ENCODE assay signal across 8 cellular contexts in the genomic region with DNA sequence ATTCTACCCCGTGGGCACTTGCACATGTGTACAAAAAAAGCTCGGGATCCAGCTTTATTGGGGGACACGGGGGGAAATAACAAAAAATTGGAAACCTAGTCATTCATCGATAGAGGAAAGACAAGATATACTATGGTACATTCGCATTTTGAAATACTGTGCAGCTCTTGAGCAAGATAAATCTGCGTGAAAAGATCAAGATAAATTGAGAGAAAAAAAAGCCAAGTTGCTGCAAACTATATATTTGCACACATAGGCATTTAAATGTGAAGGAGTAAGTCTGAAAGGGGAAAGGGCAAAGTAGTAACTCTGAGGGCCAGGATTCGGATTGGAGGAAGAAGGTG. TPM values are rescaled to one million over a fixed set of nuclear protein-coding genes. Genes with fewer than 3 reads are reported as not detected.
DNase-seq lines count a peak whose midpoint lies in the region; ATAC-seq, FAIRE-seq and TF ChIP-seq lines count a peak whose summit lies in the region.

No MANE protein-coding gene starts in this region.

- no peaks in the 10 kb centered on the region for H3K9me3 Mint-ChIP-seq in CD8-positive, alpha-beta memory T cell

- peak overlapping the region; percentile 95 to 99 (median 99) for H3K27ac Mint-ChIP-seq in CD8-positive, alpha-beta memory T cell

- H3K4me3 Mint-ChIP-seq in CD8-positive, alpha-beta memory T cell, result peak overlapping the region; percentile 83 to 99 (median 95)

- peaks cover 31% of the 10 kb centered on the region for H3K4me1 ChIP-seq in CD8-positive, alpha-beta memory T cell (ENCODE audit: insufficient read depth, low read length)
- peaks cover 13% of the 10 kb centered on the region for H3K4me1 ChIP-seq in Panc1 (ENCODE audit: control insufficient read depth, insufficient read depth, low read length)
- H3K4me1 ChIP-seq in pancreas, result peaks cover 3 to 22% (median 13%) of the 10 kb centered on the region in 3 donors

- H3K9me3 ChIP-seq in CD8-positive, alpha-beta memory T cell (ENCODE audit: low read length), result no peaks in the 10 kb centered on the region
- H3K9me3 ChIP-seq in Panc1 (ENCODE audit: control insufficient read depth, insufficient read depth, low read depth, low read length) (no peaks in the 10 kb centered on the region), pancreas (no peaks in the 10 kb centered on the region)

- H3K27ac ChIP-seq in CD8-positive, alpha-beta memory T cell (ENCODE audit: low read depth, low read length), result peak overlapping the region; percentile 93
- H3K27ac ChIP-seq in Panc1 (ENCODE audit: low read length), result peak overlapping the region; percentile 95
- H3K27ac ChIP-seq in pancreas, result peak overlapping the region; percentile 72 to 81 (median 78)

- peaks cover 4% of the 10 kb centered on the region in 2 donors for H3K27me3 Mint-ChIP-seq in CD8-positive, alpha-beta memory T cell

- peak overlapping the region; percentile 84 for H3K4me3 ChIP-seq in CD8-positive, alpha-beta memory T cell (ENCODE audit: low read length)
- H3K4me3 ChIP-seq in Panc1 (ENCODE audit: low read depth in 2 of 2, low read length in 2 of 2) (peak overlapping the region; percentile 85 to 88), epithelial cell of proximal tubule (ENCODE audit: low read depth, low read length) (peak overlapping the region; percentile 92), pancreas (peak overlapping the region; percentile 45 to 74 (median 69))

- FAIRE-seq in pancreas (lab: Jason Lieb, UNC), result no peak

- CTCF ChIA-PET in CD8-positive, alpha-beta memory T cell (lab: Charles Lee), result interaction anchor here (0.6 to 2.2 kb wide), 3 partner anchors 8 to 79 kb away, joined by 3 to 5 read pairs (median 3); a partner anchor contains a TSS
- CTCF ChIA-PET in Panc1 (lab: Charles Lee), result interaction anchor here (0.9 kb wide), 1 partner anchor 24 kb away, joined by 10 read pairs; no protein-coding TSS in a partner anchor

- H3K36me3 ChIP-seq in CD8-positive, alpha-beta memory T cell (ENCODE audit: insufficient read depth, low read length), result peaks cover 4% of the 10 kb centered on the region
- no peaks in the 10 kb centered on the region; the same call in 1 of the 2 replicates for H3K36me3 ChIP-seq in Panc1 (ENCODE audit: control insufficient read depth, insufficient read depth, low read length)
- H3K36me3 ChIP-seq in pancreas, result no peaks in the 10 kb centered on the region

- POLR2A ChIA-PET in CD8-positive, alpha-beta memory T cell (lab: Charles Lee), result interaction anchor here (0.7 to 1.1 kb wide), 3 partner anchors 16 to 25 kb away, joined by 3 to 6 read pairs (median 3); no protein-coding TSS in a partner anchor
- POLR2A ChIA-PET in Panc1 (lab: Charles Lee), result interaction anchor here (1.0 kb wide), 1 partner anchor 43 kb away, joined by 4 read pairs; no protein-coding TSS in a partner anchor

- no peaks in the 10 kb centered on the region for H3K27me3 ChIP-seq in CD8-positive, alpha-beta memory T cell (ENCODE audit: insufficient read depth, low read length, poor library complexity, severe bottlenecking)
- H3K27me3 ChIP-seq in Panc1 (ENCODE audit: control insufficient read depth, insufficient read depth, low read length) (no peaks in the 10 kb centered on the region), pancreas (no peaks in the 10 kb centered on the region)

- intact Hi-C loops in Panc1 (cut with micrococcal nuclease; ENCODE audit: unreplicated experiment), result no loop called here
- intact Hi-C loops in pancreas (cut with DNase I), result no loop called here

- TF ChIP-seq CTCF in Panc1 (IDR thresholded peaks at IDR 0.05), result no peak
- TF ChIP-seq CTCF in epithelial cell of proximal tubule (conservative IDR thresholded peaks at IDR 0.05; ENCODE audit: low read depth, low read length), result no peak
- no peak for TF ChIP-seq CTCF in pancreas (IDR thresholded peaks at IDR 0.05)

- in situ Hi-C loops in Panc1 (cut with HindIII; ENCODE audit: low pct_unique_long_range_greater_than_20kb, low sequenced_read_pairs), result no loop called here

- TSS peak; percentile 96 for BruUV-seq in Panc1 (replicated peaks; lab: Mats Ljungman, UMichigan)

- peaks cover 0 to 24% (median 7%) of the 10 kb centered on the region in 3 donors for H3K36me3 Mint-ChIP-seq in CD8-positive, alpha-beta memory T cell

- H3K4me1 Mint-ChIP-seq in CD8-positive, alpha-beta memory T cell, result peaks cover 40 to 51% (median 48%) of the 10 kb centered on the region in 3 donors

- 10 to 17% methylated on average over 7 of the region's 7 CpGs for WGBS in pancreas, 2 donors

- no peak for ATAC-seq in Panc1
- no peak for ATAC-seq in pancreas
- ATAC-seq in HG02885 (IDR thresholded peaks at IDR 0.05; ENCODE audit: poor library complexity, unreplicated experiment), result no peak

- DNase-seq in CD8-positive, alpha-beta memory T cell, result no peak
- DNase-seq in Panc1 (ENCODE audit: low read depth, low spot score) (no peak), epithelial cell of proximal tubule (ENCODE audit: low read depth) (no peak), pancreas (no peak), NCI-H2196 (lab: John Stamatoyannopoulos, UW; ENCODE audit: unreplicated experiment) (no peak), DMS79 treated with DMSO at 0.1 percent for 48 hours (lab: John Stamatoyannopoulos, UW) (no peak)
- DNase-seq in activated CD4-positive, CD25-positive, alpha-beta regulatory T cell treated with anti-CD3 and anti-CD28 coated beads, Interleukin-2, amount 50 U/mL, for 72 hours, result no peak

RNA-seq across cellular contexts. Expression of a gene that starts 0.6 kb away (rescaled TPM):
- 10 to 100 TPM; 28.6 to 29.7 TPM for total RNA-seq in CD8-positive, alpha-beta memory T cell
- polyA plus RNA-seq in CD8-positive, alpha-beta memory T cell, result 15.4 TPM
- total RNA-seq in Panc1 (2021; ENCODE audit: unreplicated experiment) (23.2 TPM), epithelial cell of proximal tubule (10.8 and 13.7 TPM in 2 replicates), pancreas (10 to 100 TPM; 13.3 to 19.8 (median 14.7) TPM)
- polyA plus RNA-seq in Panc1 (2012; ENCODE audit: insufficient read length), result 11.3 TPM
- polyA plus RNA-seq in pancreas, result 1 to 10 TPM; 4.6 to 5.7 TPM

RNA-seq across cellular contexts. Expression of a gene that starts 26.9 kb away (rescaled TPM):
- 10 to 100 TPM; 13.2 to 18.1 TPM for total RNA-seq in CD8-positive, alpha-beta memory T cell
- 11.2 TPM for polyA plus RNA-seq in CD8-positive, alpha-beta memory T cell
- total RNA-seq in Panc1 (2021; ENCODE audit: unreplicated experiment), result 20.4 TPM
- polyA plus RNA-seq in Panc1 (2012; ENCODE audit: insufficient read length), result 11.4 TPM
- 21.8 and 22.6 TPM in 2 replicates for total RNA-seq in epithelial cell of proximal tubule
- total RNA-seq in pancreas, result 10 to 100 TPM in 4 of 6 donors, 1 to 10 TPM in 2; 8.1 to 14.7 (median 10.2) TPM
- polyA plus RNA-seq in pancreas, result 10 to 100 TPM; 13.9 to 16.8 TPM
